34 cellular contexts compared by ENCODE assay signal in the genomic region with DNA sequence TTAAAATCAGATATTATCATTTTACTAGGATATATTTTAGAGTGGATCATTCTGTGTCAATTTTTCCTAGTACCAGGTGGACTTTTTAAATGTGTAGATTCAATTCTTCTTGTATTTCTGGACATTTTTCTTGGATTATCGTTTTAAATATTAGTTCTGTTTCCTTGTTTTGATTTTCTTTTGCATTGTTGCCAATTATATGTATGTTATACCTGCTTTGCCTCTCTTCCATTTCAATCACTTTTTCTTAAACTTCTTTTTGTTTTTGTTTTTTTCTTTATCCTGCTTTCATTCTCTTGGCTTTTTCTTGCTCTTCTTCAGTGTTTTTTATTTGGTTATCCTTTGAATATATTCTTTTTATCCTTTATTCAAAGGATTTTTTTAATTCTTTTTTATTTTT.
"Had no signal": no experiment of that assay in that cellular context is flagged by ENCODE, and none has a peak within 500 bp of the region (broad histone marks: within the 10 kb centered on the region; RNA-seq: fewer than 3 reads in every experiment).

No MANE protein-coding gene starts in this region.

- DNase-seq: Karpas-422, Kasumi-1, MG63, MM.1S, MV-4-11, NCI-H1048, NCI-H1092, NCI-H1092 treated with DMSO at 0.1 percent for 48 hours, NCI-H1105, NCI-H1105 treated with DMSO at 0.1 percent for 48 hours, NCI-H1417, NCI-H1417 treated with DMSO at 0.1 percent for 48 hours, NCI-H1436, NCI-H1436 treated with DMSO at 0.1 percent for 48 hours, NCI-H146, NCI-H1694, NCI-H1694 treated with DMSO at 0.1 percent for 48 hours, NCI-H187, NCI-H187 treated with DMSO at 0.1 percent for 48 hours, NCI-H1930, NCI-H2029, NCI-H2029 treated with DMSO at 0.1 percent for 48 hours, NCI-H2081, NCI-H2081 treated with DMSO at 0.1 percent for 48 hours, NCI-H2107, NCI-H2171, NCI-H2171 treated with DMSO at 0.1 percent for 48 hours, NCI-H2227 treated with DMSO at 0.1 percent for 48 hours, NCI-H226, NCI-H345, NCI-H446, NCI-H446 treated with DMSO at 0.1 percent for 48 hours, NCI-H510A, NCI-H510A treated with DMSO at 0.1 percent for 48 hours had no signal

- H3K9me3 ChIP-seq: MG63 had no signal

- H3K36me3 ChIP-seq: MG63 had no signal

- H3K27me3 ChIP-seq: MG63 had no signal

- H3K4me3 ChIP-seq: MG63 had no signal
